In genomic region chr10:14547826-14548225, GRCh38 we compare ENCODE assay signal across 13 cellular contexts.
A peak's percentile ranks its signal among the peaks of the same experiment; 100 is the strongest.
DNase-seq lines count a peak whose midpoint lies in the region; ATAC-seq, FAIRE-seq and TF ChIP-seq lines count a peak whose summit lies in the region.
"Had no signal": no experiment of that assay in that cellular context is flagged by ENCODE, and none has a peak within 500 bp of the region (broad histone marks: within the 10 kb centered on the region; RNA-seq: fewer than 3 reads in every experiment).

No MANE protein-coding gene starts in this region.

- H3K4me2 ChIP-seq in GM23338: no peak overlapping the region
- H3K4me2 ChIP-seq in astrocyte (ENCODE audit: low read length): no peak overlapping the region

- no peak overlapping the region for H3K27ac ChIP-seq in CD4-positive, alpha-beta T cell (ENCODE audit: low read depth, low read length)
- H3K27ac ChIP-seq in GM23338 (ENCODE audit: low read depth): no peak overlapping the region
- no peak overlapping the region for H3K27ac ChIP-seq in astrocyte (ENCODE audit: low read depth, low read length)
- H3K27ac ChIP-seq: gastrocnemius medialis had no signal

- no peaks in the 10 kb centered on the region for H3K27me3 Mint-ChIP-seq in CD4-positive, alpha-beta T cell
- H3K27me3 Mint-ChIP-seq in GM23338 (ENCODE audit: insufficient read depth, low read depth, poor library complexity) (peaks cover 2% of the 10 kb centered on the region), astrocyte (ENCODE audit: low read depth, unreplicated experiment) (no peaks in the 10 kb centered on the region)
- no peaks in the 10 kb centered on the region for H3K27me3 Mint-ChIP-seq in natural killer cell treated with Interleukin-12 subunit alpha and Interleukin-12 subunit beta and Interleukin-15 and Interleukin-18, amount 100 ng/mL, for 72 hours

- no peak overlapping the region for H2AFZ ChIP-seq in GM23338
- no peak overlapping the region for H2AFZ ChIP-seq in astrocyte (ENCODE audit: low read depth, low read length)

- H3K4me1 Mint-ChIP-seq in CD4-positive, alpha-beta T cell (ENCODE audit: low read depth): peaks cover 99% of the 10 kb centered on the region
- H3K4me1 Mint-ChIP-seq in GM23338: peaks cover 14% of the 10 kb centered on the region
- H3K4me1 Mint-ChIP-seq in astrocyte (ENCODE audit: low read depth, unreplicated experiment): peaks cover 12% of the 10 kb centered on the region
- peaks cover 70 to 72% of the 10 kb centered on the region in 2 donors for H3K4me1 Mint-ChIP-seq in natural killer cell treated with Interleukin-12 subunit alpha and Interleukin-12 subunit beta and Interleukin-15 and Interleukin-18, amount 100 ng/mL, for 72 hours (ENCODE audit: low read depth in 2 of 2)

- CTCF ChIA-PET in CD4-positive, alpha-beta T cell (lab: Charles Lee): interaction anchor here (1.0 kb wide), 1 partner anchor 290 kb away, joined by 3 read pairs; the partner anchor contains the start of gene CDNF

- H3K36me3 ChIP-seq in GM23338 (ENCODE audit: insufficient read depth) (no peaks in the 10 kb centered on the region), astrocyte (ENCODE audit: insufficient read depth, low read length) (no peaks in the 10 kb centered on the region)
- H3K36me3 ChIP-seq: gastrocnemius medialis had no signal

- H3K4me3 ChIP-seq in GM23338 (no peak overlapping the region), astrocyte (ENCODE audit: insufficient read depth, low read depth, low read length) (no peak overlapping the region)
- H3K4me3 ChIP-seq: gastrocnemius medialis had no signal

- no peaks in the 10 kb centered on the region for H3K9me2 ChIP-seq in GM23338 (ENCODE audit: insufficient read depth)

- peaks cover 87% of the 10 kb centered on the region for H3K36me3 Mint-ChIP-seq in CD4-positive, alpha-beta T cell (ENCODE audit: low read depth)
- H3K36me3 Mint-ChIP-seq in GM23338 (ENCODE audit: low read depth) (0 out of 3 replicates have a peak, but pooled peaks cover 2% of the 10 kb centered on the region), astrocyte (ENCODE audit: low read depth, unreplicated experiment) (peaks cover 5% of the 10 kb centered on the region)
- H3K36me3 Mint-ChIP-seq in natural killer cell treated with Interleukin-12 subunit alpha and Interleukin-12 subunit beta and Interleukin-15 and Interleukin-18, amount 100 ng/mL, for 72 hours: peaks cover 14% of the 10 kb centered on the region

- peak overlapping the region; percentile 66 for H3K27ac Mint-ChIP-seq in CD4-positive, alpha-beta T cell
- H3K27ac Mint-ChIP-seq in GM23338 (peak overlapping the region; percentile 78), astrocyte (ENCODE audit: unreplicated experiment) (no peak overlapping the region)
- H3K27ac Mint-ChIP-seq in natural killer cell treated with Interleukin-12 subunit alpha and Interleukin-12 subunit beta and Interleukin-15 and Interleukin-18, amount 100 ng/mL, for 72 hours: peak overlapping the region; percentile 46 to 83

- 0 out of 2 replicates have a peak, but pooled peaks cover 1% of the 10 kb centered on the region for H3K79me2 ChIP-seq in GM23338 (replicated peaks; ENCODE audit: insufficient read depth)
- H3K79me2 ChIP-seq in astrocyte (ENCODE audit: insufficient read depth, low read length): peaks cover 22% of the 10 kb centered on the region

- H3F3A ChIP-seq in GM23338 (replicated peaks; ENCODE audit: low read depth): no peaks in the 10 kb centered on the region

- intact Hi-C loops in CD4-positive, alpha-beta T cell (cut with DNase I, micrococcal nuclease): loop anchor here (10.0 kb wide), 1 partner anchor 763 kb away; no protein-coding TSS in a partner anchor

- H3K4me1 ChIP-seq in GM23338 (ENCODE audit: insufficient read depth): peaks cover 8% of the 10 kb centered on the region
- peaks cover 16% of the 10 kb centered on the region for H3K4me1 ChIP-seq in astrocyte (ENCODE audit: insufficient read depth, low read length)
- H3K4me1 ChIP-seq: gastrocnemius medialis had no signal

- H3K9me3 Mint-ChIP-seq in CD4-positive, alpha-beta T cell: no peaks in the 10 kb centered on the region
- H3K9me3 Mint-ChIP-seq in GM23338: no peaks in the 10 kb centered on the region
- no peaks in the 10 kb centered on the region for H3K9me3 Mint-ChIP-seq in astrocyte (ENCODE audit: unreplicated experiment)
- no peaks in the 10 kb centered on the region for H3K9me3 Mint-ChIP-seq in natural killer cell treated with Interleukin-12 subunit alpha and Interleukin-12 subunit beta and Interleukin-15 and Interleukin-18, amount 100 ng/mL, for 72 hours
- H3K9me3 Mint-ChIP-seq: activated T-helper 1 cell treated with anti-CD3 and anti-CD28 coated beads, Interleukin-12 subunit alpha, Interleukin-12 subunit beta, Interleukin-2, Interleukin-4 antibody, amounts not matched to agents 30 ng/mL and 10 ng/mL and 1 ng/mL, durations not matched to agents 14 hours and 24 hours and 36 hours had no signal

- DNase-seq in CD4-positive, alpha-beta T cell: no peak
- DNase-seq in GM23338 (ENCODE audit: low spot score): peak; percentile 79
- no peak for DNase-seq in astrocyte (ENCODE audit: low read depth)
- no peak for DNase-seq in natural killer cell treated with Interleukin-12 subunit alpha and Interleukin-12 subunit beta and Interleukin-15 and Interleukin-18, amount 100 ng/mL, for 72 hours (ENCODE audit: low spot score)
- no peak for DNase-seq in ecto neural progenitor cell (ENCODE audit: low spot score)
- DNase-seq in NCI-H510A treated with DMSO at 0.1 percent for 48 hours (lab: John Stamatoyannopoulos, UW): no peak
- DNase-seq: gastrocnemius medialis; mammary epithelial cell; small intestine; stimulated activated CD8-positive, alpha-beta memory T cell treated with anti-CD3 and anti-CD28 coated beads, Interleukin-4, amount 100 ng/mL, for 48 hours had no signal

- no peak for ATAC-seq in CD4-positive, alpha-beta T cell (ENCODE audit: poor library complexity)
- peak; percentile 80 for ATAC-seq in GM23338
- no peak for ATAC-seq in natural killer cell treated with Interleukin-12 subunit alpha and Interleukin-12 subunit beta and Interleukin-15 and Interleukin-18, amount 100 ng/mL, for 72 hours
- no peak for ATAC-seq in HG03565 (IDR thresholded peaks at IDR 0.05; ENCODE audit: unreplicated experiment)
- ATAC-seq: gastrocnemius medialis had no signal

- no peaks in the 10 kb centered on the region for H3K27me3 ChIP-seq in CD4-positive, alpha-beta T cell (ENCODE audit: control insufficient read depth, insufficient read depth, low read length)
- H3K27me3 ChIP-seq in GM23338 (ENCODE audit: insufficient read depth) (no peaks in the 10 kb centered on the region), astrocyte (ENCODE audit: insufficient read depth, low read length) (no peaks in the 10 kb centered on the region)
- H3K27me3 ChIP-seq: gastrocnemius medialis had no signal

- no peak for TF ChIP-seq CTCF in CD4-positive, alpha-beta T cell (IDR thresholded peaks at IDR 0.05)
- peak; percentile 38 to 62 for TF ChIP-seq CTCF in GM23338 (conservative IDR thresholded peaks at IDR 0.05; ENCODE audit: low read depth in 2 of 2)
- peak; percentile 19 for TF ChIP-seq CTCF in astrocyte (IDR thresholded peaks at IDR 0.05; ENCODE audit: insufficient read depth, low read depth, low read length)

- FAIRE-seq in astrocyte (lab: Jason Lieb, UNC): no peak
- FAIRE-seq: G401.6, small intestine had no signal

- no peaks in the 10 kb centered on the region for H3K9me3 ChIP-seq in CD4-positive, alpha-beta T cell (ENCODE audit: control insufficient read depth, low read length)
- H3K9me3 ChIP-seq in astrocyte (ENCODE audit: insufficient read depth, low read depth, low read length): no peaks in the 10 kb centered on the region
- H3K9me3 ChIP-seq: gastrocnemius medialis had no signal

- no peak overlapping the region for H3K9ac ChIP-seq in astrocyte (ENCODE audit: low read length)

- no peak overlapping the region for H3K4me3 Mint-ChIP-seq in CD4-positive, alpha-beta T cell
- H3K4me3 Mint-ChIP-seq in GM23338 (no peak overlapping the region), astrocyte (ENCODE audit: unreplicated experiment) (no peak overlapping the region)
- no peak overlapping the region for H3K4me3 Mint-ChIP-seq in natural killer cell treated with Interleukin-12 subunit alpha and Interleukin-12 subunit beta and Interleukin-15 and Interleukin-18, amount 100 ng/mL, for 72 hours
- H3K4me3 Mint-ChIP-seq: activated T-helper 1 cell treated with anti-CD3 and anti-CD28 coated beads, Interleukin-12 subunit alpha, Interleukin-12 subunit beta, Interleukin-2, Interleukin-4 antibody, amounts not matched to agents 30 ng/mL and 10 ng/mL and 1 ng/mL, durations not matched to agents 14 hours and 24 hours and 36 hours had no signal

- H4K20me1 ChIP-seq in GM23338 (replicated peaks; ENCODE audit: insufficient read depth) (no peaks in the 10 kb centered on the region; the same call in none of the 2 replicates), astrocyte (ENCODE audit: insufficient read depth, low read length) (no peaks in the 10 kb centered on the region)

- POLR2A ChIA-PET in CD4-positive, alpha-beta T cell (lab: Charles Lee): interaction anchor here (0.7 to 3.6 kb wide), 3 partner anchors 10 to 290 kb away, joined by 3 to 11 read pairs (median 3); partner anchors contain the start of genes CDNF, HSPA14 and MSANTD7

TF ChIP-seq in GM23338, 12 proteins besides CTCF, POLR2A, EP300 and RAD21 (continues in another document):
- TF ChIP-seq EZH2phosphoT487 (IDR thresholded peaks at IDR 0.05; ENCODE audit: unreplicated experiment): no peak
- no peak for TF ChIP-seq EZH2 (IDR thresholded peaks at IDR 0.05; ENCODE audit: low read depth, unreplicated experiment)
- TF ChIP-seq REST (IDR thresholded peaks at IDR 0.05; ENCODE audit: unreplicated experiment): no peak
